Comparison of ENCODE assay signal across 8 cellular contexts in the genomic region with DNA sequence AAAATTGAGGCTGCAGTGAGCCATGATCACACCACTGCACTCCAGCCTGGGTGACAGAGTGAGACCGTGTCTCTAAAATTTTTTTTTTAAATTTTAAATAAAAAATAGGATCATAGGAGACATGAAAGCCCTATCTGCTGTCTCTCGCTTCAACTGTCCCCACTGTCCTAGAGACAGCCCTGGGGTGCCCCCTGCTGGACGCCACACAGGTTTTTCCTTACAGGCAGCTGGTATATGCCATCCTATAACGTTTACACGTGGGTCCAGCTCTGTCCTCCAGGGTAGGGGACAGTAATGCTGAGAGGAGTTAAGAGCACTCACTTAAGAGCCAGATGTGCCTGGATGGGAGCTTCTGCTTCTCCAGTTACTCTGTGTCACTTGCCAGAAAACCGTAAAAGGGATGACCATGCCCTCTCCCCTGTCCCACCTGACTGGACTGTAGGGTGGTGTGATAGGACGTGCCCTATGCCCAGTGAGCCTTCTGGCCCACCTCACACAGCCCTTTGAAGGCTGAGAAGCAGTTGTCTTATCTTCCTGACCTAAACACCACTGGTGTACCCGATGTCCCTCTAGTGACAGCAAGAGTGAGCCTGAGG. TPM values are rescaled to one million over a fixed set of nuclear protein-coding genes. Genes with fewer than 3 reads are reported as not detected.
DNase-seq lines count a peak whose midpoint lies in the region; ATAC-seq and TF ChIP-seq lines count a peak whose summit lies in the region.

No MANE protein-coding gene starts in this region.

- no CpG with 5 or more reads among the region's 8 CpGs for WGBS in mesendoderm (ENCODE audit: extremely low coverage, insufficient coverage, low lambda C conversion rate)

- H2BK120ac ChIP-seq in mesendoderm (ENCODE audit: low read depth, low read length): no peak overlapping the region

- peak; percentile 57 for TF ChIP-seq CTCF in HEK293 (tag by site-specific recombination; IDR thresholded peaks at IDR 0.05)

- no peak overlapping the region for H3K56ac ChIP-seq in mesendoderm (ENCODE audit: low read length)

- CTCF ChIA-PET in HEK293 (lab: Yijun Ruan, JAX): interaction anchor here (0.6 to 5.7 kb wide), 43 partner anchors 9 to 1699 kb away, joined by 3 to 95 read pairs (median 4); a partner anchor contains a TSS

- H3K79me1 ChIP-seq in mesendoderm (ENCODE audit: low read length): no peaks in the 10 kb centered on the region

- DNase-seq in AG20443 (ENCODE audit: low spot score) (peak; percentile 80), NCI-H748 treated with DMSO at 0.1 percent for 48 hours (lab: John Stamatoyannopoulos, UW) (peak; percentile 47), ecto neural progenitor cell (ENCODE audit: low spot score) (peak; percentile 88), mesendoderm (peak; percentile 80)
- peak; percentile 88 to 89 for DNase-seq in activated CD4-positive, alpha-beta T cell treated with anti-CD3 and anti-CD28 coated beads, Interleukin-2, amount 50 U/mL, for 48 hours
- DNase-seq in stimulated activated CD8-positive, alpha-beta memory T cell treated with anti-CD3 and anti-CD28 coated beads, Interleukin-2, amount 100 ng/mL, for 48 hours (ENCODE audit: low read depth in 2 of 2): peak; percentile 80 to 82

- H3K4me1 ChIP-seq in HEK293 (ENCODE audit: control insufficient read depth, insufficient read depth, low read length): no peaks in the 10 kb centered on the region
- no peaks in the 10 kb centered on the region for H3K4me1 ChIP-seq in mesendoderm (ENCODE audit: control insufficient read depth, low read depth, low read length)

- no peak overlapping the region for H2AK5ac ChIP-seq in mesendoderm (ENCODE audit: low read length)

- H2BK5ac ChIP-seq in mesendoderm (ENCODE audit: low read length): no peak overlapping the region

- H4K5ac ChIP-seq in mesendoderm (ENCODE audit: low read length): no peak overlapping the region

- no peak overlapping the region for H3K23ac ChIP-seq in mesendoderm (ENCODE audit: low read length)

- H2BK15ac ChIP-seq in mesendoderm (replicated peaks; ENCODE audit: low read depth): no peak overlapping the region

- no peaks in the 10 kb centered on the region for H3K9me3 ChIP-seq in HEK293 (ENCODE audit: control insufficient read depth, insufficient read depth, low read depth, low read length)

- POLR2A ChIA-PET in HEK293 (lab: Yijun Ruan, JAX): interaction anchor here (1.3 kb wide), 1 partner anchor 10 kb away, joined by 3 read pairs; no protein-coding TSS in a partner anchor

- H3K27me3 ChIP-seq in mesendoderm (ENCODE audit: insufficient read depth, low read length, poor library complexity): no peaks in the 10 kb centered on the region

- no peak overlapping the region for H3K27ac ChIP-seq in HEK293 (ENCODE audit: extremely low read depth, low read depth, low read length)
- no peak overlapping the region for H3K27ac ChIP-seq in mesendoderm (ENCODE audit: low read depth, low read length)

- no peak overlapping the region for H3K4ac ChIP-seq in mesendoderm (ENCODE audit: low read depth, low read length)

- no peak for ATAC-seq in GM18870 (IDR thresholded peaks at IDR 0.05; ENCODE audit: unreplicated experiment)

- no peak overlapping the region for H3K18ac ChIP-seq in mesendoderm (ENCODE audit: low read length)

- H3K36me3 ChIP-seq in HEK293 (ENCODE audit: control insufficient read depth in 2 of 2, insufficient read depth in 1 of 2, low read length in 2 of 2): no peaks in the 10 kb centered on the region
- H3K36me3 ChIP-seq in mesendoderm (ENCODE audit: control insufficient read depth, insufficient read depth, low read length): no peaks in the 10 kb centered on the region

- H3K4me3 ChIP-seq in HEK293 (ENCODE audit: low read depth, low read length): no peak overlapping the region
- H3K4me3 ChIP-seq in mesendoderm (ENCODE audit: low read length): no peak overlapping the region

- H3K4me2 ChIP-seq in mesendoderm (ENCODE audit: low read length): no peak overlapping the region

- H3K9ac ChIP-seq in mesendoderm (ENCODE audit: low read length): no peak overlapping the region

- no peak overlapping the region for H4K8ac ChIP-seq in mesendoderm (ENCODE audit: low read depth, low read length)

- no peaks in the 10 kb centered on the region for H3K79me2 ChIP-seq in mesendoderm (ENCODE audit: control insufficient read depth, insufficient read depth, low read length)

TF ChIP-seq in HEK293, 187 proteins besides CTCF, POLR2A, EP300 and RAD21:
- TF ChIP-seq ZNF837 (tag by site-specific recombination; IDR thresholded peaks at IDR 0.05) (no peak), ZNF654 (tag by site-specific recombination; IDR thresholded peaks at IDR 0.05; ENCODE audit: low read depth) (peak; percentile 64), ZNF660 (tag by site-specific recombination; IDR thresholded peaks at IDR 0.05) (peak; percentile 57; the same call in 1 of the 2 replicates), TCF7L2 (IDR thresholded peaks at IDR 0.05; ENCODE audit: borderline replicate concordance, low read depth, low read length) (no peak), ZNF184 (tag by site-specific recombination; IDR thresholded peaks at IDR 0.05) (no peak), ZNF510 (tag by site-specific recombination; IDR thresholded peaks at IDR 0.05; ENCODE audit: insufficient replicate concordance) (no peak), ZNF549 (tag by site-specific recombination; IDR thresholded peaks at IDR 0.05) (no peak)

RNA-seq across cellular contexts. Expression of a gene that starts 8.5 kb away (rescaled TPM):
- polyA plus RNA-seq in mesendoderm (2013, experiment 1 of 2): 9.6 TPM
- 10.5 TPM for polyA plus RNA-seq in mesendoderm (2013, experiment 2 of 2)

RNA-seq across cellular contexts. Expression of a gene that starts 8.9 kb away (rescaled TPM):
- polyA plus RNA-seq in mesendoderm (2013, experiment 1 of 2): 8.0 TPM
- 8.6 TPM for polyA plus RNA-seq in mesendoderm (2013, experiment 2 of 2)

RNA-seq across cellular contexts. Expression of a gene that starts 18.2 kb away (rescaled TPM):
- polyA plus RNA-seq in mesendoderm (2013, experiment 1 of 2): 0.55 TPM
- 0.50 TPM for polyA plus RNA-seq in mesendoderm (2013, experiment 2 of 2)

RNA-seq across cellular contexts. Expression of a gene that starts 35.2 kb away (rescaled TPM):
- 128 TPM for polyA plus RNA-seq in mesendoderm (2013, experiment 1 of 2)
- 136 TPM for polyA plus RNA-seq in mesendoderm (2013, experiment 2 of 2)

RNA-seq across cellular contexts. Expression of a gene that starts 45.7 kb away (rescaled TPM):
- polyA plus RNA-seq in mesendoderm (2013, experiment 1 of 2): 5.6 TPM
- polyA plus RNA-seq in mesendoderm (2013, experiment 2 of 2): 5.8 TPM
